1 cellular context compared by ENCODE assay signal in the genomic region with DNA sequence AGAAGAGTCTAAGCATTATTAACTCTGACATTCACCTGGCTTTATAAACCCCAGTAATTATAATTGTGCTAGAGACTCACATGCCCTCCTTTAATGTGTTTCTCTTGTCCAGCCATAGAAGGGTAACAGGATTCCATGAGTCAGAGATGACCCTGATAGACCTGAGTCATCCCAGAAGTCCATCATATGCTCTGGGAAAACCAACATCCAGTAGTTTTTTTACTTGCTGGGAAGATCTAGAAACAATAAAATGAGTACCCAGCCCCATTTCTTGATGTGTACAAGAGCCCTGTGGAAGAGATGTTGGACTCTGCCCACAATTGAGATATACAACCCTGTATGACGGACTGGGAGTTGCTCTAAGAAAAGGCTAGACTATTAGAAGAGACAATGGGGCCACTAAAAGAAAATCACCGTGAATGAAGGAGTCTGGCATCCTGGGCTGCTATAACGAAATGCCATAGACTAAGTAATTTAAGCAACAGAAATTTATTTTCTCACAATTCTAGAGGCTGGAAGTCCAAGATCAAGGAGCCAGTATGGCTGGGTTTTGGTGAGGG.
A peak's percentile ranks its signal among the peaks of the same experiment; 100 is the strongest.
TF ChIP-seq lines count a peak whose summit lies in the region.

No MANE protein-coding gene starts in this region.

TF ChIP-seq in SK-N-SH, 30 proteins besides CTCF, POLR2A, EP300 and RAD21 (continued from another document):
- TF ChIP-seq, protein P1, sequence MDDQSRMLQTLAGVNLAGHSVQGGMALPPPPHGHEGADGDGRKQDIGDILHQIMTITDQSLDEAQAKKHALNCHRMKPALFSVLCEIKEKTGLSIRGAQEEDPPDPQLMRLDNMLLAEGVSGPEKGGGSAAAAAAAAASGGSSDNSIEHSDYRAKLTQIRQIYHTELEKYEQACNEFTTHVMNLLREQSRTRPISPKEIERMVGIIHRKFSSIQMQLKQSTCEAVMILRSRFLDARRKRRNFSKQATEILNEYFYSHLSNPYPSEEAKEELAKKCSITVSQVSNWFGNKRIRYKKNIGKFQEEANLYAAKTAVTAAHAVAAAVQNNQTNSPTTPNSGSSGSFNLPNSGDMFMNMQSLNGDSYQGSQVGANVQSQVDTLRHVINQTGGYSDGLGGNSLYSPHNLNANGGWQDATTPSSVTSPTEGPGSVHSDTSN (IDR thresholded peaks at IDR 0.05): peak; percentile 82
- TF ChIP-seq, protein P2, sequence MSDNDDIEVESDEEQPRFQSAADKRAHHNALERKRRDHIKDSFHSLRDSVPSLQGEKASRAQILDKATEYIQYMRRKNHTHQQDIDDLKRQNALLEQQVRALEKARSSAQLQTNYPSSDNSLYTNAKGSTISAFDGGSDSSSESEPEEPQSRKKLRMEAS (IDR thresholded peaks at IDR 0.05; ENCODE audit: low read depth): peak; percentile 30; the same call in 1 of the 2 replicates
- TF ChIP-seq, protein P3, sequence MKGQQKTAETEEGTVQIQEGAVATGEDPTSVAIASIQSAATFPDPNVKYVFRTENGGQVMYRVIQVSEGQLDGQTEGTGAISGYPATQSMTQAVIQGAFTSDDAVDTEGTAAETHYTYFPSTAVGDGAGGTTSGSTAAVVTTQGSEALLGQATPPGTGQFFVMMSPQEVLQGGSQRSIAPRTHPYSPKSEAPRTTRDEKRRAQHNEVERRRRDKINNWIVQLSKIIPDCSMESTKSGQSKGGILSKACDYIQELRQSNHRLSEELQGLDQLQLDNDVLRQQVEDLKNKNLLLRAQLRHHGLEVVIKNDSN (IDR thresholded peaks at IDR 0.05; ENCODE audit: borderline replicate concordance, low read depth): no peak
- TF ChIP-seq, protein P4, sequence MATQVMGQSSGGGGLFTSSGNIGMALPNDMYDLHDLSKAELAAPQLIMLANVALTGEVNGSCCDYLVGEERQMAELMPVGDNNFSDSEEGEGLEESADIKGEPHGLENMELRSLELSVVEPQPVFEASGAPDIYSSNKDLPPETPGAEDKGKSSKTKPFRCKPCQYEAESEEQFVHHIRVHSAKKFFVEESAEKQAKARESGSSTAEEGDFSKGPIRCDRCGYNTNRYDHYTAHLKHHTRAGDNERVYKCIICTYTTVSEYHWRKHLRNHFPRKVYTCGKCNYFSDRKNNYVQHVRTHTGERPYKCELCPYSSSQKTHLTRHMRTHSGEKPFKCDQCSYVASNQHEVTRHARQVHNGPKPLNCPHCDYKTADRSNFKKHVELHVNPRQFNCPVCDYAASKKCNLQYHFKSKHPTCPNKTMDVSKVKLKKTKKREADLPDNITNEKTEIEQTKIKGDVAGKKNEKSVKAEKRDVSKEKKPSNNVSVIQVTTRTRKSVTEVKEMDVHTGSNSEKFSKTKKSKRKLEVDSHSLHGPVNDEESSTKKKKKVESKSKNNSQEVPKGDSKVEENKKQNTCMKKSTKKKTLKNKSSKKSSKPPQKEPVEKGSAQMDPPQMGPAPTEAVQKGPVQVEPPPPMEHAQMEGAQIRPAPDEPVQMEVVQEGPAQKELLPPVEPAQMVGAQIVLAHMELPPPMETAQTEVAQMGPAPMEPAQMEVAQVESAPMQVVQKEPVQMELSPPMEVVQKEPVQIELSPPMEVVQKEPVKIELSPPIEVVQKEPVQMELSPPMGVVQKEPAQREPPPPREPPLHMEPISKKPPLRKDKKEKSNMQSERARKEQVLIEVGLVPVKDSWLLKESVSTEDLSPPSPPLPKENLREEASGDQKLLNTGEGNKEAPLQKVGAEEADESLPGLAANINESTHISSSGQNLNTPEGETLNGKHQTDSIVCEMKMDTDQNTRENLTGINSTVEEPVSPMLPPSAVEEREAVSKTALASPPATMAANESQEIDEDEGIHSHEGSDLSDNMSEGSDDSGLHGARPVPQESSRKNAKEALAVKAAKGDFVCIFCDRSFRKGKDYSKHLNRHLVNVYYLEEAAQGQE (IDR thresholded peaks at IDR 0.05; ENCODE audit: low read depth, low read length): no peak
- TF ChIP-seq JUND (IDR thresholded peaks at IDR 0.05): peak; percentile 95
- peak; percentile 95 for TF ChIP-seq FOSL2 (IDR thresholded peaks at IDR 0.05; ENCODE audit: borderline replicate concordance, low read depth)
- TF ChIP-seq TEAD4 (IDR thresholded peaks at IDR 0.05; ENCODE audit: borderline replicate concordance, insufficient read depth): peak; percentile 37; the same call in 1 of the 2 replicates
- TF ChIP-seq GATA2 (CRISPR knock-in tag; IDR thresholded peaks at IDR 0.05): no peak
- no peak for TF ChIP-seq MXI1 (IDR thresholded peaks at IDR 0.05; ENCODE audit: low read depth, low read length)
